In the genomic region with DNA sequence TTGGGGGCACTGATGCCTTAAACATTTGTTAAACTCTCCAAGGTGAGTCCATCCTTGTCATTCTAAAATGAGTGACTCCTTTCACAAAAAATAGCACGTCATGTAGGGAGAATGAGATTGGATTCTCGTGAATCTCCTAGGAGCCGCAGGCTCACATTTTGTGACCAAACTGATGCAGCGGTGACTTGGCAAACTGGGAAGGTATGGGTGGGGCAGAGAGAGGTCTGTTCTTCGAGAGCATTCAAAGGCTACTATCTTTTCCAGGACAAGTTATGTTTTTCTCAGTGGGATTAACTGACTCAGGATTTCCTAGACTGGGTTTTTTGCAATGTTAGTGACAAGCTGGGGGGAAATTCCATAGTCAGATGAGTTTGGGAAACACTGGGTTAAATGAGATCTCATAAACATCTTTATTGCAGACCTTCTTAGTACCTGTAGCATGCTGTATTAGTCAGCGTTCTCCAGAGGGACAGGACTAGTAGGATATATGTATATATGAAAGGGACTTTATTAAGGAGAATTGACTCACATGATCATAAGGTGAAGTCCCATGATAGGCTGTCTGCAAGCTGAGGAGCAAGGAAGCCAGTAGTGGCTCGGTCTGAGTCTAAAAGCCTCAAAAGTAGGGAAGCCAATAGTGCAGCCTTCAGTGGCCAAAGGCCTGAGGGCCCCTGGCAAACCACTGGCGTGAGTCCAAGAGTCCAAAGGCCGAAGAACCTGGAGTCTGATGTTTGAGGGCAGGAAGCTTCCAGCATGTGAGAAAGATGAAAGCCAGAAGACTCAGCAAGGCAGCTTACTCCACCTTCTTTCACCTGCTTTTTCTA, we compare ENCODE assay signal across 32 cellular contexts.
DNase-seq lines count a peak whose midpoint lies in the region; FAIRE-seq and TF ChIP-seq lines count a peak whose summit lies in the region.
"Had no signal": no experiment of that assay in that cellular context is flagged by ENCODE, and none has a peak within 500 bp of the region (broad histone marks: within the 10 kb centered on the region; RNA-seq: fewer than 3 reads in every experiment).

No MANE protein-coding gene starts in this region.

- H3K27ac ChIP-seq in 22Rv1: peak overlapping the region; percentile 73
- H3K27ac ChIP-seq: neural progenitor cell had no signal

- no peak overlapping the region for H3K4me3 ChIP-seq in bronchial epithelial cell (ENCODE audit: low read depth, low read length)
- H3K4me3 ChIP-seq: neural progenitor cell had no signal

- peak; percentile 66 for FAIRE-seq in bronchial epithelial cell (lab: Jason Lieb, UNC)
- FAIRE-seq: A204.1, G401.6, RCC 7860, urothelium cell line had no signal

- no peaks in the 10 kb centered on the region for H3K9me3 Mint-ChIP-seq in nephron
- H3K9me3 Mint-ChIP-seq: neural progenitor cell had no signal

- peaks cover 11% of the 10 kb centered on the region for H3K4me1 Mint-ChIP-seq in nephron
- H3K4me1 Mint-ChIP-seq: activated naive CD4-positive, alpha-beta T cell treated with anti-CD3 and anti-CD28 coated beads, Interleukin-2, amount 10 ng/mL, durations not matched to agents 7 days and 5 days; neural progenitor cell; T-cell had no signal

- H3K36me3 ChIP-seq in bronchial epithelial cell (ENCODE audit: control insufficient read depth, insufficient read depth, low read length): no peaks in the 10 kb centered on the region
- H3K36me3 ChIP-seq: neural progenitor cell had no signal

- H3K4me3 Mint-ChIP-seq in nephron: no peak overlapping the region
- H3K4me3 Mint-ChIP-seq: activated naive CD4-positive, alpha-beta T cell treated with anti-CD3 and anti-CD28 coated beads, Interleukin-2, amount 10 ng/mL, durations not matched to agents 7 days and 5 days; CD8-positive, alpha-beta T cell; neural progenitor cell; T-cell had no signal

- H3K27me3 Mint-ChIP-seq in nephron (ENCODE audit: low read depth): no peaks in the 10 kb centered on the region
- H3K27me3 Mint-ChIP-seq: activated naive CD4-positive, alpha-beta T cell treated with anti-CD3 and anti-CD28 coated beads, Interleukin-2, amount 10 ng/mL, durations not matched to agents 7 days and 5 days; T-cell had no signal

- no peaks in the 10 kb centered on the region for H3K27me3 ChIP-seq in bronchial epithelial cell (ENCODE audit: control insufficient read depth, insufficient read depth, low read length)
- H3K27me3 ChIP-seq: neural progenitor cell had no signal

- TF ChIP-seq CTCF in 22Rv1 (IDR thresholded peaks at IDR 0.05): no peak
- no peak for TF ChIP-seq CTCF in bronchial epithelial cell (IDR thresholded peaks at IDR 0.05; ENCODE audit: insufficient read depth, low read length, severe bottlenecking)
- TF ChIP-seq CTCF in nephron (IDR thresholded peaks at IDR 0.05; ENCODE audit: unreplicated experiment in 3 of 3): no peak

- peak; percentile 43 for DNase-seq in HuH-7 (ENCODE audit: low spot score)
- DNase-seq in bronchial epithelial cell (ENCODE audit: low read depth): no peak
- DNase-seq in stimulated activated CD4-positive, alpha-beta T cell treated with anti-CD3 and anti-CD28 coated beads, Interleukin-1b, Interleukin-23, amount 100 ng/mL, for 48 hours: no peak
- DNase-seq in NCI-H526 treated with DMSO at 0.1 percent for 48 hours (lab: John Stamatoyannopoulos, UW): no peak
- no peak for DNase-seq in effector CD8-positive, alpha-beta T cell (lab: John Stamatoyannopoulos, UW)
- no peak for DNase-seq in NCI-H1436 (lab: John Stamatoyannopoulos, UW)
- DNase-seq: activated CD4-positive, alpha-beta T cell treated with anti-CD3 and anti-CD28 coated beads, Interleukin-2, amount 50 U/mL, for 4 hours; activated naive CD4-positive, alpha-beta T cell treated with anti-CD3 and anti-CD28 coated beads, Interleukin-2, amount 10 ng/mL, durations not matched to agents 7 days and 5 days; AML-193; amniotic stem cell; CD8-positive, alpha-beta T cell; effector memory CD4-positive, alpha-beta T cell; erythroblast; HCEC 1CT; head of caudate nucleus; kidney glomerular epithelial cell; mammary epithelial cell; NCI-H1048; NCI-H187; NCI-H2171; NCI-H510A treated with DMSO at 0.1 percent for 48 hours; right cardiac atrium; SIG-M5; stimulated activated naive CD4-positive, alpha-beta T cell; T-cell had no signal

- H3K27ac Mint-ChIP-seq in nephron: peak overlapping the region in 2 of 3 experiments; percentile 30 to 35
- H3K27ac Mint-ChIP-seq: activated naive CD4-positive, alpha-beta T cell treated with anti-CD3 and anti-CD28 coated beads, Interleukin-2, amount 10 ng/mL, durations not matched to agents 7 days and 5 days; CD8-positive, alpha-beta T cell; neural progenitor cell; T-cell had no signal

- H3K36me3 Mint-ChIP-seq in nephron (ENCODE audit: low read depth): peaks cover 41% of the 10 kb centered on the region
